In genomic region chr10:31759816-31760626, GRCh38 we compare ENCODE assay signal across 8 cellular contexts.
DNase-seq lines count a peak whose midpoint lies in the region; ATAC-seq and TF ChIP-seq lines count a peak whose summit lies in the region.

No MANE protein-coding gene starts in this region.

- peak overlapping the region; percentile 96 for H3K4me3 Mint-ChIP-seq in activated CD4-positive, alpha-beta T cell treated with anti-CD3 and anti-CD28 coated beads, Interleukin-2, amount 10 ng/mL, durations not matched to agents 24 days and 14 days

- intact Hi-C loops in activated CD4-positive, alpha-beta T cell treated with anti-CD3 and anti-CD28 coated beads, Interleukin-2, amount 10 ng/mL, durations not matched to agents 24 days and 14 days (cut with micrococcal nuclease) = loop anchor here (1.0 to 2.0 kb wide), 5 partner anchors 15 to 728 kb away; no protein-coding TSS in a partner anchor
- intact Hi-C loops in colonic mucosa (cut with DNase I) = loop anchor here (10.0 kb wide), 1 partner anchor 155 kb away; no protein-coding TSS in a partner anchor

- ATAC-seq in GM19324 (IDR thresholded peaks at IDR 0.05; ENCODE audit: low FRiP score, unreplicated experiment) (peak; percentile 98), HG03460 (IDR thresholded peaks at IDR 0.05; ENCODE audit: unreplicated experiment) (peak; percentile 91)

- H3K27me3 ChIP-seq in BLaER1 (no peaks in the 10 kb centered on the region), colonic mucosa (no peaks in the 10 kb centered on the region)

- no peaks in the 10 kb centered on the region for H3K9me3 ChIP-seq in BLaER1
- no peaks in the 10 kb centered on the region for H3K9me3 ChIP-seq in colonic mucosa

- peak overlapping the region; percentile 85 for H3K27ac ChIP-seq in BLaER1
- peak overlapping the region; percentile 97 for H3K27ac ChIP-seq in colonic mucosa

- peak; percentile 85 to 94 for DNase-seq in NCI-H526 (lab: John Stamatoyannopoulos, UW)
- DNase-seq in activated CD4-positive, alpha-beta T cell treated with anti-CD3 and anti-CD28 coated beads, Interleukin-2, amount 10 ng/mL, durations not matched to agents 24 days and 14 days = peak; percentile 98
- peak; percentile 96 for DNase-seq in colonic mucosa
- DNase-seq in kidney tubule cell (ENCODE audit: low spot score) = peak; percentile 97
- peak; percentile 86 to 92 for DNase-seq in stimulated activated CD4-positive, alpha-beta T cell treated with anti-CD3 and anti-CD28 coated beads, Interleukin-1b, Interleukin-23, amount 100 ng/mL, for 1 hour (ENCODE audit: low read depth in 2 of 2)

- H3K4me3 ChIP-seq in BLaER1 = peak overlapping the region; percentile 87
- peak overlapping the region; percentile 83 for H3K4me3 ChIP-seq in colonic mucosa

- H3K4me1 Mint-ChIP-seq in activated CD4-positive, alpha-beta T cell treated with anti-CD3 and anti-CD28 coated beads, Interleukin-2, amount 10 ng/mL, durations not matched to agents 24 days and 14 days = peaks cover 12% of the 10 kb centered on the region

- H3K4me1 ChIP-seq in BLaER1 (peaks cover 8% of the 10 kb centered on the region), colonic mucosa (no peaks in the 10 kb centered on the region)

- H4K20me1 ChIP-seq in BLaER1 = no peaks in the 10 kb centered on the region

- H3K9ac ChIP-seq in BLaER1 = peak overlapping the region; percentile 82
- H3K9ac ChIP-seq in colonic mucosa (ENCODE audit: low read depth in 2 of 2, low read length in 2 of 2) = peak overlapping the region; percentile 87 to 89

- H3K4me2 ChIP-seq in BLaER1 = peak overlapping the region; percentile 89

- peaks cover 3% of the 10 kb centered on the region for H3K36me3 Mint-ChIP-seq in activated CD4-positive, alpha-beta T cell treated with anti-CD3 and anti-CD28 coated beads, Interleukin-2, amount 10 ng/mL, durations not matched to agents 24 days and 14 days (ENCODE audit: low read depth)

- peak overlapping the region; percentile 91 for H3K27ac Mint-ChIP-seq in activated CD4-positive, alpha-beta T cell treated with anti-CD3 and anti-CD28 coated beads, Interleukin-2, amount 10 ng/mL, durations not matched to agents 24 days and 14 days

- TF ChIP-seq CTCF in colonic mucosa (IDR thresholded peaks at IDR 0.05) = no peak

- peaks cover 9% of the 10 kb centered on the region for H3K9me3 Mint-ChIP-seq in activated CD4-positive, alpha-beta T cell treated with anti-CD3 and anti-CD28 coated beads, Interleukin-2, amount 10 ng/mL, durations not matched to agents 24 days and 14 days

- H3K36me3 ChIP-seq in BLaER1 = no peaks in the 10 kb centered on the region
- H3K36me3 ChIP-seq in colonic mucosa = no peaks in the 10 kb centered on the region

- no peaks in the 10 kb centered on the region for H3K27me3 Mint-ChIP-seq in activated CD4-positive, alpha-beta T cell treated with anti-CD3 and anti-CD28 coated beads, Interleukin-2, amount 10 ng/mL, durations not matched to agents 24 days and 14 days

Comparison
In these comparisons a context has a peak if more than half of its experiments do, and no peak if none do; other contexts are left out.
1. Peak in every context shown above with its lines: DNase-seq, ATAC-seq, H3K4me3 ChIP-seq and H3K27ac ChIP-seq.